26 cellular contexts compared by ENCODE assay signal in genomic region chr6:152700427-152700826, GRCh38. TPM values are rescaled to one million over a fixed set of nuclear protein-coding genes. Genes with fewer than 3 reads are reported as not detected.
DNase-seq lines count a peak whose midpoint lies in the region; ATAC-seq and TF ChIP-seq lines count a peak whose summit lies in the region.
"Had no signal": no experiment of that assay in that cellular context is flagged by ENCODE, and none has a peak within 500 bp of the region (broad histone marks: within the 10 kb centered on the region; RNA-seq: fewer than 3 reads in every experiment).

No MANE protein-coding gene starts in this region.

- DNase-seq in left ventricle myocardium inferior (no peak), left ventricle myocardium superior (no peak), dermis blood vessel endothelial cell (peak; percentile 62), lung microvascular endothelial cell (ENCODE audit: low read depth in 2 of 2) (peak; percentile 59 to 68), upper lobe of right lung (no peak), ovary (no peak), cerebellar cortex (ENCODE audit: low spot score) (no peak), transverse colon (no peak)
- DNase-seq: activated CD4-positive, alpha-beta T cell treated with anti-CD3 and anti-CD28 coated beads for 48 hours; activated naive CD4-positive, alpha-beta T cell; activated T-cell treated with anti-CD3 and anti-CD28 coated beads, Interleukin-2, amount 50 U/mL, for 4 hours; cortex of kidney; DMS79; H7; left colon; NCI-H1694 treated with DMSO at 0.1 percent for 48 hours; NCI-H524 treated with DMSO at 0.1 percent for 48 hours; nephron progenitor cell; NK-92 treated with Interleukin-12 subunit alpha and Interleukin-12 subunit beta, amount 100 ng/mL, for 24 hours; posterior cingulate gyrus; sigmoid colon; SJCRH30 had no signal

- WGBS in ovary, 3 donors = 38 to 50% (median 45%) methylated on average over 5 of the region's 5 CpGs
- WGBS in transverse colon (ENCODE audit: low coverage in 1 of 2), 2 donors = 43 to 48% methylated on average over 5 of the region's 5 CpGs

- H3K27ac ChIP-seq in left ventricle myocardium inferior (replicated peaks) (peak overlapping the region; percentile 70), upper lobe of right lung (no peak overlapping the region), ovary (no peak overlapping the region), transverse colon (no peak overlapping the region)
- H3K27ac ChIP-seq: sigmoid colon, SJCRH30 had no signal

- ATAC-seq in left ventricle myocardium superior (no peak), upper lobe of right lung (no peak)
- ATAC-seq: activated T-cell treated with anti-CD3 and anti-CD28 coated beads, Interleukin-2, amount 50 U/mL, for 4 hours; left colon; Panc1 had no signal

- H3K4me1 ChIP-seq in left ventricle myocardium inferior = peaks cover 4% of the 10 kb centered on the region
- no peaks in the 10 kb centered on the region for H3K4me1 ChIP-seq in upper lobe of right lung
- no peaks in the 10 kb centered on the region for H3K4me1 ChIP-seq in ovary (ENCODE audit: insufficient read depth)
- H3K4me1 ChIP-seq in transverse colon = no peaks in the 10 kb centered on the region
- H3K4me1 ChIP-seq: sigmoid colon, SJCRH30 had no signal

- intact Hi-C loops in left ventricle myocardium inferior (cut with micrococcal nuclease) = no loop called here
- intact Hi-C loops in left ventricle myocardium superior (cut with micrococcal nuclease) = no loop called here
- intact Hi-C loops in upper lobe of right lung (cut with DNase I) = no loop called here
- intact Hi-C loops in ovary (cut with DNase I) = no loop called here
- intact Hi-C loops in transverse colon (cut with DNase I; ENCODE audit: low total_unique reads) = no loop called here

- in situ Hi-C loops in transverse colon (cut with MboI; ENCODE audit: low pct_ligation_motif_present in 1 of 4, low pct_unique_long_range_greater_than_20kb in 1 of 4, low sequenced_read_pairs in 3 of 4) = no loop called here

- no peaks in the 10 kb centered on the region for H3K9me3 ChIP-seq in left ventricle myocardium inferior (replicated peaks)
- no peaks in the 10 kb centered on the region for H3K9me3 ChIP-seq in upper lobe of right lung
- no peaks in the 10 kb centered on the region for H3K9me3 ChIP-seq in ovary
- H3K9me3 ChIP-seq in transverse colon = no peaks in the 10 kb centered on the region
- H3K9me3 ChIP-seq: sigmoid colon, SJCRH30 had no signal

- H3K36me3 ChIP-seq in left ventricle myocardium inferior (no peaks in the 10 kb centered on the region), upper lobe of right lung (no peaks in the 10 kb centered on the region), ovary (no peaks in the 10 kb centered on the region), transverse colon (no peaks in the 10 kb centered on the region)
- H3K36me3 ChIP-seq: sigmoid colon, SJCRH30 had no signal

- H3K27me3 ChIP-seq in left ventricle myocardium inferior (ENCODE audit: low read depth) (no peaks in the 10 kb centered on the region), upper lobe of right lung (no peaks in the 10 kb centered on the region), ovary (no peaks in the 10 kb centered on the region), transverse colon (peaks cover 3% of the 10 kb centered on the region)
- H3K27me3 ChIP-seq: sigmoid colon, SJCRH30 had no signal

- TF ChIP-seq POLR2A in ovary (IDR thresholded peaks at IDR 0.05) = no peak
- TF ChIP-seq POLR2A in transverse colon (IDR thresholded peaks at IDR 0.05) = no peak

- TF ChIP-seq EP300 in ovary (IDR thresholded peaks at IDR 0.05) (no peak), transverse colon (IDR thresholded peaks at IDR 0.05; ENCODE audit: low read depth) (no peak)

- no peak for TF ChIP-seq CTCF in left ventricle myocardium inferior (IDR thresholded peaks at IDR 0.05; ENCODE audit: borderline replicate concordance)
- no peak for TF ChIP-seq CTCF in upper lobe of right lung (IDR thresholded peaks at IDR 0.05)
- no peak for TF ChIP-seq CTCF in ovary (IDR thresholded peaks at IDR 0.05)
- no peak for TF ChIP-seq CTCF in transverse colon (IDR thresholded peaks at IDR 0.05)

- H3K4me3 ChIP-seq in left ventricle myocardium inferior (peak overlapping the region; percentile 58), upper lobe of right lung (peak overlapping the region; percentile 32), ovary (no peak overlapping the region), transverse colon (no peak overlapping the region)
- H3K4me3 ChIP-seq: sigmoid colon, SJCRH30 had no signal

RNA-seq across cellular contexts. Expression of gene MYCT1, which starts 2.7 kb away (rescaled TPM):
- total RNA-seq in left ventricle myocardium inferior = 15.0 TPM
- 15.3 TPM for total RNA-seq in left ventricle myocardium superior
- 112 and 162 TPM in 2 replicates for total RNA-seq in dermis blood vessel endothelial cell
- total RNA-seq in lung microvascular endothelial cell = 170 and 256 TPM in 2 replicates
- total RNA-seq in upper lobe of right lung = 23.5 TPM
- total RNA-seq in ovary = 10 to 100 TPM in 1 of 7 donors, 1 to 10 TPM in 6; 2.7 to 12.0 (median 4.8) TPM
- polyA plus RNA-seq in ovary = 10 to 100 TPM; 10.7 to 17.9 TPM
- 1 to 10 TPM in 2 of 4 donors, under 1 TPM in 1, not detected in 1; 0.20 to 2.4 (median 2.3) TPM for total RNA-seq in transverse colon
- total RNA-seq: A673; activated T-cell treated with anti-CD3 and anti-CD28 coated beads, Interleukin-2, amount 50 U/mL, for 4 hours had no signal

RNA-seq across cellular contexts. Expression of gene VIP, which starts 50.2 kb away (rescaled TPM):
- total RNA-seq in left ventricle myocardium inferior = 0.55 TPM
- 0.42 TPM for total RNA-seq in left ventricle myocardium superior
- total RNA-seq in dermis blood vessel endothelial cell = 0.56 and 1.7 TPM in 2 replicates
- total RNA-seq in lung microvascular endothelial cell = 0.65 and 0.99 TPM in 2 replicates
- 1.6 TPM for total RNA-seq in upper lobe of right lung
- total RNA-seq in ovary = under 1 TPM in 5 of 7 donors, not detected in 2; 0.31 to 0.46 (median 0.43) TPM
- under 1 TPM; 0.46 to 0.63 TPM for polyA plus RNA-seq in ovary
- total RNA-seq in transverse colon = 10 to 100 TPM; 12.8 to 24.1 (median 19.6) TPM
- total RNA-seq: A673; activated T-cell treated with anti-CD3 and anti-CD28 coated beads, Interleukin-2, amount 50 U/mL, for 4 hours; H7; mononuclear cell; SJCRH30 had no signal
- polyA plus RNA-seq: BJ had no signal

Comparison
In these comparisons a context has a peak if more than half of its experiments do, and no peak if none do; other contexts are left out.
1. DNase-seq: peak in dermis blood vessel endothelial cell (single experiment) and lung microvascular endothelial cell (2 of 2); none in left ventricle myocardium inferior (single experiment), left ventricle myocardium superior (single experiment), upper lobe of right lung (single experiment), ovary (0 of 5), cerebellar cortex (single experiment) and transverse colon (single experiment).
2. H3K4me3 ChIP-seq: peak in left ventricle myocardium inferior (single experiment) and upper lobe of right lung (single experiment); none in ovary (single experiment) and transverse colon (0 of 4).